ENCODE assay signal across 3 cellular contexts in genomic region chr11:14418801-14419417, GRCh38.
TF ChIP-seq lines count a peak whose summit lies in the region.

No MANE protein-coding gene starts in this region.

TF ChIP-seq in SK-N-SH, 30 proteins besides CTCF, POLR2A, EP300 and RAD21:
- TF ChIP-seq SMC3 (IDR thresholded peaks at IDR 0.05; ENCODE audit: low read depth, low read length) (peak; percentile 45), FOXM1 (IDR thresholded peaks at IDR 0.05; ENCODE audit: low read depth) (no peak), REST (IDR thresholded peaks at IDR 0.05; ENCODE audit: low read depth, low read length) (no peak), MXI1 (IDR thresholded peaks at IDR 0.05; ENCODE audit: low read depth, low read length) (no peak)

TF ChIP-seq in SK-N-SH treated with all-trans-retinoic acid at 6 μM for 48 hours, 23 proteins besides CTCF, POLR2A, EP300 and RAD21:
- no peak for TF ChIP-seq POU6F1 (CRISPR knock-in tag; IDR thresholded peaks at IDR 0.05; ENCODE audit: borderline replicate concordance, low read depth)

TF ChIP-seq in H1, 55 proteins besides CTCF, POLR2A, EP300 and RAD21:
- no peak for TF ChIP-seq ATF2 (IDR thresholded peaks at IDR 0.05; ENCODE audit: low read length)
- no peak for TF ChIP-seq NRF1 (IDR thresholded peaks at IDR 0.05; ENCODE audit: low read depth, low read length)
- no peak for TF ChIP-seq GABPA (IDR thresholded peaks at IDR 0.05; ENCODE audit: borderline replicate concordance, insufficient read depth, low read length)
- TF ChIP-seq POU5F1 (IDR thresholded peaks at IDR 0.05; ENCODE audit: low read depth, low read length) = no peak
- no peak for TF ChIP-seq CREB1 (IDR thresholded peaks at IDR 0.05)
